ENCODE assay signal across 8 cellular contexts in the genomic region with DNA sequence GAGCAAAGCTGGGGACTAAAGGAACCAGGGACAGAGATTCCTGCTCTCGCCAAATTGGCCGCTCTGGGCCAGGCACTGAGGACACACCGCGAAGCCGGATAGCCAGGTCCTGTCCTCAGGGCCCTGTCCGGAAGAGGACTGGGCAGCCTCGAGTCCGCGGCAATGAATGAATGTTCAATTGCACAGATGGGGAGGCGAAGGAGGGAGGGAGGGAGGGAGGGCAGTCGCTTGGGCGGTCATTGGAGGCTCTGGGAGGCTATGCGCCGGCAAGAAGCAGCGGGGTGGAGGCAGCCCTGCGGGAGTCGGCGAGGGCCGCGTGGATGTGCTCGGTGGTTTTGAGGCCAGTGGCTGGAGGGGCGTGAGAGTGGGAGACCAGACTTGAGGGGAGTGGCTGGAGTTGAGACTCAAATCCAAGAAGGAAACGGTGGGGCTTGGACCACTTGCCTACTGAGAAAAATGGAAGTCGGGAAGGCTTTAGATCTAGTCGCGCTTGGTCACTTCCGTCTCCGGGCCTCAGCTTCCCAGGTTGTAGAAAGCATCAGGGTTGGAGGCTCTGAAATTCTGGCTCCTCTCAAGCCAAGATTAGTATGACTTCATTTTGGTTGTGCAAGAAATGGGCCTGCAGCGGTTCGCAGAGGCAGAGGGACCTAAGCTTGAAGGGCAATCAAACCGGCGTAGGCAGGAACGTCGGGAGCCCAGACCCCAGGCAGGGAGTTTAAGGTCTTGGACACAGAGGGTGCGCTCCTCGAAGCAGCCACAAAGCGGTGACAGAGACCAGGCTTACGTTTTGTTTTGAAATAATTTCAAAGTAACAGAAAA. TPM values are rescaled to one million over a fixed set of nuclear protein-coding genes. Genes with fewer than 3 reads are reported as not detected.
A peak's percentile ranks its signal among the peaks of the same experiment; 100 is the strongest.
DNase-seq lines count a peak whose midpoint lies in the region; ATAC-seq and TF ChIP-seq lines count a peak whose summit lies in the region.

No MANE protein-coding gene starts in this region.

- CTCF ChIA-PET in AG04449 (lab: Yijun Ruan, JAX) = interaction anchor here (0.6 to 4.9 kb wide), 25 partner anchors 11 to 470 kb away, joined by 3 to 59 read pairs (median 4); no protein-coding TSS in a partner anchor

- peak overlapping the region; percentile 6 to 95 for H2BK12ac ChIP-seq in mesenchymal stem cell (ENCODE audit: low read length in 2 of 2)

- H3K23ac ChIP-seq in mesenchymal stem cell (ENCODE audit: low read length in 2 of 2) = peak overlapping the region in 1 of 2 experiments; percentile 84

- peak overlapping the region; percentile 81 for H3K27ac ChIP-seq in mesenchymal stem cell (ENCODE audit: low read length, poor library complexity, severe bottlenecking)

- H3K14ac ChIP-seq in mesenchymal stem cell (ENCODE audit: low read length in 2 of 2) = no peak overlapping the region

- peak overlapping the region; percentile 84 for H3K4me2 ChIP-seq in mesenchymal stem cell (ENCODE audit: low read length, poor library complexity, severe bottlenecking)

- H3K27me3 ChIP-seq in endocrine pancreas (ENCODE audit: control insufficient read depth, insufficient read depth, low read length) (no peaks in the 10 kb centered on the region), mesenchymal stem cell (ENCODE audit: control insufficient read depth in 1 of 2, insufficient read depth in 1 of 2, low read length in 2 of 2) (no peaks in the 10 kb centered on the region)

- peak overlapping the region; percentile 91 to 99 for H3K18ac ChIP-seq in mesenchymal stem cell (ENCODE audit: low read depth in 1 of 2, low read length in 2 of 2)

- H3K9ac ChIP-seq in endocrine pancreas (ENCODE audit: control insufficient read depth, insufficient read depth, low read length) = peak overlapping the region; percentile 92
- H3K9ac ChIP-seq in mesenchymal stem cell (ENCODE audit: low read length) = peak overlapping the region; percentile 89

- H2BK120ac ChIP-seq in mesenchymal stem cell (ENCODE audit: low read depth, low read length) = peak overlapping the region; percentile 86

- DNase-seq in AG04449 (ENCODE audit: low read depth, low spot score) (no peak), NCI-H82 (lab: John Stamatoyannopoulos, UW) (peak; percentile 93), mesenchymal stem cell (peak; percentile 90)
- peak; percentile 83 for DNase-seq in activated CD8-positive, alpha-beta memory T cell treated with anti-CD3 and anti-CD28 coated beads for 24 hours
- DNase-seq in stimulated activated CD8-positive, alpha-beta memory T cell treated with anti-CD3 and anti-CD28 coated beads, Interleukin-12 subunit alpha, Interleukin-12 subunit beta, amount 100 ng/mL, for 4 hours (ENCODE audit: low read depth) = peak; percentile 37

- H3K36me3 ChIP-seq in endocrine pancreas (ENCODE audit: control insufficient read depth, insufficient read depth, low read length) (no peaks in the 10 kb centered on the region), mesenchymal stem cell (ENCODE audit: control insufficient read depth in 1 of 2, insufficient read depth in 2 of 2, low read depth in 1 of 2, low read length in 2 of 2) (no peaks in the 10 kb centered on the region)

- peak overlapping the region; percentile 96 for H4K91ac ChIP-seq in mesenchymal stem cell (ENCODE audit: low read length)

- H3K9me3 ChIP-seq in endocrine pancreas (ENCODE audit: control insufficient read depth, low read length) (no peaks in the 10 kb centered on the region), mesenchymal stem cell (ENCODE audit: control insufficient read depth, low read length) (no peaks in the 10 kb centered on the region)

- H4K8ac ChIP-seq in mesenchymal stem cell (ENCODE audit: low read length) = peak overlapping the region; percentile 91

- WGBS in mesenchymal stem cell = 2% methylated on average over 38 of the region's 38 CpGs

- H2AK5ac ChIP-seq in mesenchymal stem cell (ENCODE audit: low read length, severe bottlenecking) = no peak overlapping the region

- peak overlapping the region; percentile 82 for H2BK15ac ChIP-seq in mesenchymal stem cell (ENCODE audit: low read depth, poor library complexity, severe bottlenecking)

- peak overlapping the region; percentile 94 for H2BK5ac ChIP-seq in mesenchymal stem cell (ENCODE audit: low read depth, low read length, poor library complexity, severe bottlenecking)

- H3K4ac ChIP-seq in mesenchymal stem cell (ENCODE audit: low read depth in 1 of 2, low read length in 2 of 2) = peak overlapping the region; percentile 75 to 98

- H2AFZ ChIP-seq in mesenchymal stem cell (ENCODE audit: low read depth, low read length) = peak overlapping the region; percentile 8

- ATAC-seq in GM18867 (IDR thresholded peaks at IDR 0.05; ENCODE audit: unreplicated experiment) = peak; percentile 36
- ATAC-seq in HG03442 (IDR thresholded peaks at IDR 0.05; ENCODE audit: unreplicated experiment) = peak; percentile 31

- H3K79me1 ChIP-seq in mesenchymal stem cell (replicated peaks; ENCODE audit: low read length, poor library complexity, severe bottlenecking) = no peaks in the 10 kb centered on the region

- H3K4me3 ChIP-seq in AG04449 (ENCODE audit: low read depth, low read length) (peak overlapping the region; percentile 50), endocrine pancreas (ENCODE audit: control insufficient read depth, insufficient read depth, low read length) (peak overlapping the region; percentile 75), mesenchymal stem cell (ENCODE audit: insufficient read depth in 1 of 2, low read depth in 1 of 2, low read length in 2 of 2) (peak overlapping the region; percentile 52 to 72)

- POLR2A ChIA-PET in AG04449 (lab: Yijun Ruan, JAX) = interaction anchor here (1.2 to 1.5 kb wide), 2 partner anchors 19 to 137 kb away, joined by 3 to 5 read pairs; no protein-coding TSS in a partner anchor

- H3K4me1 ChIP-seq in endocrine pancreas (ENCODE audit: control insufficient read depth, insufficient read depth, low read length) = no peaks in the 10 kb centered on the region
- peaks cover 41% of the 10 kb centered on the region for H3K4me1 ChIP-seq in mesenchymal stem cell (ENCODE audit: control insufficient read depth, insufficient read depth, low read depth, low read length)

- TF ChIP-seq CTCF in AG04449 (IDR thresholded peaks at IDR 0.05; ENCODE audit: insufficient read depth, low read length, missing control alignments) = peak; percentile 75

RNA-seq across cellular contexts. Expression of gene PLXND1, which starts 21.1 kb away (rescaled TPM):
- polyA plus RNA-seq in mesenchymal stem cell (2013, experiment 1 of 2) = 288 TPM
- polyA plus RNA-seq in mesenchymal stem cell (2013, experiment 2 of 2) = 288 TPM
